Comparison of ENCODE assay signal across 1 cellular context in genomic region chr19:3642987-3643386, GRCh38.
TF ChIP-seq lines count a peak whose summit lies in the region.

No MANE protein-coding gene starts in this region.

TF ChIP-seq in GM23338, 12 proteins besides CTCF, POLR2A, EP300 and RAD21 (continued from another document):
- TF ChIP-seq ZNF114 (CRISPR knock-in tag; IDR thresholded peaks at IDR 0.05), result no peak
- TF ChIP-seq ZNF462 (CRISPR knock-in tag; IDR thresholded peaks at IDR 0.05), result no peak
- no peak for TF ChIP-seq JUNB (IDR thresholded peaks at IDR 0.05; ENCODE audit: unreplicated experiment)
- no peak for TF ChIP-seq CREB1 (CRISPR knock-in tag; IDR thresholded peaks at IDR 0.05; ENCODE audit: low read depth)
- TF ChIP-seq EZH2 (IDR thresholded peaks at IDR 0.05; ENCODE audit: low read depth, unreplicated experiment), result no peak
- no peak for TF ChIP-seq POLR2AphosphoS5 (IDR thresholded peaks at IDR 0.05; ENCODE audit: low read depth)
